2 cellular contexts compared by ENCODE assay signal in the genomic region with DNA sequence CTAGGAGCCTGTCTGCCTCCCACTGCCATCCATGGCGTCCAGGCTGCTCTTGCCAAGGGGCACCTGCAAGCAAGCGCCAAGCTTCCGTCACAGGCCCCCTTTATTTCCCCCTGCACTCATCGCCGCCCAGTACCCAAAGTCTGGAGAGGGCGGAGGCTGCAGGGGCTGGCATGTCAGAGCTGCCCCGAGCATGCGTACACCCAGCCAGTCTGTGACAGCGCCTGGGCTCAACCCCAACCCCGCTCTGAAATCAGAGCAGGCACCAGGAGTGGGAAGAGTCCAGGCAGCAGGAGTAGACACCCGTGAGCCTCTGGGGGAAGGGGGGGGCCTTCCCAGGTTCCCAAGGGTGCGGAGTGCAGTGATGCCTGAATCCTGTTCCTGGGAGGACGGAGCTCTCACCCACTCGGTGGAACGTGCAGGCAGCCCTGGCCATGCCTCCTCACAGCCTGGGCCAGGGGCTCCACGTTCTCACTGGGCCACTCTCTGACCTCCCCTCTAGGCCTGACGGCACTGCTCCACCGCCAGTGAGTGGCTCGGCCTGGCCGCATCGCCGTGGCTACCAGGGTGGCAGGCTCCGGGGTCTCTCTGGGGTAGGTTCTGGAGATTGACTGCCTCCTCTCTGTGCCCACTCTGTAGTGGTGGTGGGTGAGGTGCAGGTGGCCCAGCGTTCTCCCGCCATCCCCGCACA.
TF ChIP-seq lines count a peak whose summit lies in the region.

No MANE protein-coding gene starts in this region.

TF ChIP-seq in GM23338, 12 proteins besides CTCF, POLR2A, EP300 and RAD21 (continued from another document and continues in another):
- TF ChIP-seq, protein P1, sequence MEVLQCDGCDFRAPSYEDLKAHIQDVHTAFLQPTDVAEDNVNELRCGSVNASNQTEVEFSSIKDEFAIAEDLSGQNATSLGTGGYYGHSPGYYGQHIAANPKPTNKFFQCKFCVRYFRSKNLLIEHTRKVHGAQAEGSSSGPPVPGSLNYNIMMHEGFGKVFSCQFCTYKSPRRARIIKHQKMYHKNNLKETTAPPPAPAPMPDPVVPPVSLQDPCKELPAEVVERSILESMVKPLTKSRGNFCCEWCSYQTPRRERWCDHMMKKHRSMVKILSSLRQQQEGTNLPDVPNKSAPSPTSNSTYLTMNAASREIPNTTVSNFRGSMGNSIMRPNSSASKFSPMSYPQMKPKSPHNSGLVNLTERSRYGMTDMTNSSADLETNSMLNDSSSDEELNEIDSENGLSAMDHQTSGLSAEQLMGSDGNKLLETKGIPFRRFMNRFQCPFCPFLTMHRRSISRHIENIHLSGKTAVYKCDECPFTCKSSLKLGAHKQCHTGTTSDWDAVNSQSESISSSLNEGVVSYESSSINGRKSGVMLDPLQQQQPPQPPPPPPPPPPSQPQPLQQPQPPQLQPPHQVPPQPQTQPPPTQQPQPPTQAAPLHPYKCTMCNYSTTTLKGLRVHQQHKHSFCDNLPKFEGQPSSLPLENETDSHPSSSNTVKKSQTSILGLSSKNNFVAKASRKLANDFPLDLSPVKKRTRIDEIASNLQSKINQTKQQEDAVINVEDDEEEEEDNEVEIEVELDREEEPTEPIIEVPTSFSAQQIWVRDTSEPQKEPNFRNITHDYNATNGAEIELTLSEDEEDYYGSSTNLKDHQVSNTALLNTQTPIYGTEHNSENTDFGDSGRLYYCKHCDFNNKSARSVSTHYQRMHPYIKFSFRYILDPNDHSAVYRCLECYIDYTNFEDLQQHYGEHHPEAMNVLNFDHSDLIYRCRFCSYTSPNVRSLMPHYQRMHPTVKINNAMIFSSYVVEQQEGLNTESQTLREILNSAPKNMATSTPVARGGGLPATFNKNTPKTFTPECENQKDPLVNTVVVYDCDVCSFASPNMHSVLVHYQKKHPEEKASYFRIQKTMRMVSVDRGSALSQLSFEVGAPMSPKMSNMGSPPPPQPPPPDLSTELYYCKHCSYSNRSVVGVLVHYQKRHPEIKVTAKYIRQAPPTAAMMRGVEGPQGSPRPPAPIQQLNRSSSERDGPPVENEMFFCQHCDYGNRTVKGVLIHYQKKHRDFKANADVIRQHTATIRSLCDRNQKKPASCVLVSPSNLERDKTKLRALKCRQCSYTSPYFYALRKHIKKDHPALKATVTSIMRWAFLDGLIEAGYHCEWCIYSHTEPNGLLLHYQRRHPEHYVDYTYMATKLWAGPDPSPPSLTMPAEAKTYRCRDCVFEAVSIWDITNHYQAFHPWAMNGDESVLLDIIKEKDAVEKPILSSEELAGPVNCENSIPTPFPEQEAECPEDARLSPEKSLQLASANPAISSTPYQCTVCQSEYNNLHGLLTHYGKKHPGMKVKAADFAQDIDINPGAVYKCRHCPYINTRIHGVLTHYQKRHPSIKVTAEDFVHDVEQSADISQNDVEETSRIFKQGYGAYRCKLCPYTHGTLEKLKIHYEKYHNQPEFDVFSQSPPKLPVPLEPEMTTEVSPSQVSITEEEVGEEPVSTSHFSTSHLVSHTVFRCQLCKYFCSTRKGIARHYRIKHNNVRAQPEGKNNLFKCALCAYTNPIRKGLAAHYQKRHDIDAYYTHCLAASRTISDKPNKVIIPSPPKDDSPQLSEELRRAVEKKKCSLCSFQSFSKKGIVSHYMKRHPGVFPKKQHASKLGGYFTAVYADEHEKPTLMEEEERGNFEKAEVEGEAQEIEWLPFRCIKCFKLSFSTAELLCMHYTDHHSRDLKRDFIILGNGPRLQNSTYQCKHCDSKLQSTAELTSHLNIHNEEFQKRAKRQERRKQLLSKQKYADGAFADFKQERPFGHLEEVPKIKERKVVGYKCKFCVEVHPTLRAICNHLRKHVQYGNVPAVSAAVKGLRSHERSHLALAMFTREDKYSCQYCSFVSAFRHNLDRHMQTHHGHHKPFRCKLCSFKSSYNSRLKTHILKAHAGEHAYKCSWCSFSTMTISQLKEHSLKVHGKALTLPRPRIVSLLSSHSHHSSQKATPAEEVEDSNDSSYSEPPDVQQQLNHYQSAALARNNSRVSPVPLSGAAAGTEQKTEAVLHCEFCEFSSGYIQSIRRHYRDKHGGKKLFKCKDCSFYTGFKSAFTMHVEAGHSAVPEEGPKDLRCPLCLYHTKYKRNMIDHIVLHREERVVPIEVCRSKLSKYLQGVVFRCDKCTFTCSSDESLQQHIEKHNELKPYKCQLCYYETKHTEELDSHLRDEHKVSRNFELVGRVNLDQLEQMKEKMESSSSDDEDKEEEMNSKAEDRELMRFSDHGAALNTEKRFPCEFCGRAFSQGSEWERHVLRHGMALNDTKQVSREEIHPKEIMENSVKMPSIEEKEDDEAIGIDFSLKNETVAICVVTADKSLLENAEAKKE (CRISPR knock-in tag; IDR thresholded peaks at IDR 0.05): no peak
- TF ChIP-seq JUNB (IDR thresholded peaks at IDR 0.05; ENCODE audit: unreplicated experiment) (no peak), POLR2AphosphoS5 (IDR thresholded peaks at IDR 0.05; ENCODE audit: low read depth) (no peak), EZH2phosphoT487 (IDR thresholded peaks at IDR 0.05; ENCODE audit: unreplicated experiment) (no peak), ZNF331 (CRISPR knock-in tag; IDR thresholded peaks at IDR 0.05; ENCODE audit: low read depth) (no peak), NANOG (IDR thresholded peaks at IDR 0.05; ENCODE audit: borderline replicate concordance) (no peak)
- TF ChIP-seq, protein P2, sequence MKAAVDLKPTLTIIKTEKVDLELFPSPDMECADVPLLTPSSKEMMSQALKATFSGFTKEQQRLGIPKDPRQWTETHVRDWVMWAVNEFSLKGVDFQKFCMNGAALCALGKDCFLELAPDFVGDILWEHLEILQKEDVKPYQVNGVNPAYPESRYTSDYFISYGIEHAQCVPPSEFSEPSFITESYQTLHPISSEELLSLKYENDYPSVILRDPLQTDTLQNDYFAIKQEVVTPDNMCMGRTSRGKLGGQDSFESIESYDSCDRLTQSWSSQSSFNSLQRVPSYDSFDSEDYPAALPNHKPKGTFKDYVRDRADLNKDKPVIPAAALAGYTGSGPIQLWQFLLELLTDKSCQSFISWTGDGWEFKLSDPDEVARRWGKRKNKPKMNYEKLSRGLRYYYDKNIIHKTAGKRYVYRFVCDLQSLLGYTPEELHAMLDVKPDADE (IDR thresholded peaks at IDR 0.05): no peak
- TF ChIP-seq, protein P3, sequence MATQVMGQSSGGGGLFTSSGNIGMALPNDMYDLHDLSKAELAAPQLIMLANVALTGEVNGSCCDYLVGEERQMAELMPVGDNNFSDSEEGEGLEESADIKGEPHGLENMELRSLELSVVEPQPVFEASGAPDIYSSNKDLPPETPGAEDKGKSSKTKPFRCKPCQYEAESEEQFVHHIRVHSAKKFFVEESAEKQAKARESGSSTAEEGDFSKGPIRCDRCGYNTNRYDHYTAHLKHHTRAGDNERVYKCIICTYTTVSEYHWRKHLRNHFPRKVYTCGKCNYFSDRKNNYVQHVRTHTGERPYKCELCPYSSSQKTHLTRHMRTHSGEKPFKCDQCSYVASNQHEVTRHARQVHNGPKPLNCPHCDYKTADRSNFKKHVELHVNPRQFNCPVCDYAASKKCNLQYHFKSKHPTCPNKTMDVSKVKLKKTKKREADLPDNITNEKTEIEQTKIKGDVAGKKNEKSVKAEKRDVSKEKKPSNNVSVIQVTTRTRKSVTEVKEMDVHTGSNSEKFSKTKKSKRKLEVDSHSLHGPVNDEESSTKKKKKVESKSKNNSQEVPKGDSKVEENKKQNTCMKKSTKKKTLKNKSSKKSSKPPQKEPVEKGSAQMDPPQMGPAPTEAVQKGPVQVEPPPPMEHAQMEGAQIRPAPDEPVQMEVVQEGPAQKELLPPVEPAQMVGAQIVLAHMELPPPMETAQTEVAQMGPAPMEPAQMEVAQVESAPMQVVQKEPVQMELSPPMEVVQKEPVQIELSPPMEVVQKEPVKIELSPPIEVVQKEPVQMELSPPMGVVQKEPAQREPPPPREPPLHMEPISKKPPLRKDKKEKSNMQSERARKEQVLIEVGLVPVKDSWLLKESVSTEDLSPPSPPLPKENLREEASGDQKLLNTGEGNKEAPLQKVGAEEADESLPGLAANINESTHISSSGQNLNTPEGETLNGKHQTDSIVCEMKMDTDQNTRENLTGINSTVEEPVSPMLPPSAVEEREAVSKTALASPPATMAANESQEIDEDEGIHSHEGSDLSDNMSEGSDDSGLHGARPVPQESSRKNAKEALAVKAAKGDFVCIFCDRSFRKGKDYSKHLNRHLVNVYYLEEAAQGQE (IDR thresholded peaks at IDR 0.05; ENCODE audit: unreplicated experiment): no peak

TF ChIP-seq in SK-N-SH treated with all-trans-retinoic acid at 6 μM for 48 hours, 23 proteins besides CTCF, POLR2A, EP300 and RAD21 (continued from another document):
- TF ChIP-seq ZNF8 (CRISPR knock-in tag; IDR thresholded peaks at IDR 0.05): no peak
